ENCODE assay signal across 9 cellular contexts in genomic region chr6:4253604-4254211, GRCh38.
DNase-seq lines count a peak whose midpoint lies in the region; ATAC-seq and TF ChIP-seq lines count a peak whose summit lies in the region.
"Had no signal": no experiment of that assay in that cellular context is flagged by ENCODE, and none has a peak within 500 bp of the region (broad histone marks: within the 10 kb centered on the region; RNA-seq: fewer than 3 reads in every experiment).

No MANE protein-coding gene starts in this region.

- H3K36me3 ChIP-seq in ACC112 (ENCODE audit: insufficient read depth, low read length), result no peaks in the 10 kb centered on the region

- peaks cover 0 to 8% (median 0%) of the 10 kb centered on the region in 3 donors for H3K27me3 Mint-ChIP-seq in immature natural killer cell (ENCODE audit: low read depth in 3 of 3)

- H3K27ac ChIP-seq in ACC112 (ENCODE audit: low read depth, low read length), result no peak overlapping the region

- no peak overlapping the region for H3K27ac Mint-ChIP-seq in immature natural killer cell

- DNase-seq in Jurkat, Clone E6-1 (ENCODE audit: low read depth, low spot score), result peak; percentile 16
- DNase-seq in choroid plexus epithelial cell (ENCODE audit: low read depth) (peak; percentile 88), lung microvascular endothelial cell (ENCODE audit: low read depth in 2 of 2) (peak; percentile 84 to 89), SKM-1 treated with dmso at 0.1 percent for 144 hours (lab: John Stamatoyannopoulos, UW; ENCODE audit: unreplicated experiment) (no peak), immature natural killer cell (no peak)
- DNase-seq: stimulated activated CD4-positive, alpha-beta T cell treated with anti-CD3 and anti-CD28 coated beads, Interleukin-2, amount 100 ng/mL, for 48 hours had no signal

- H3K4me1 Mint-ChIP-seq in immature natural killer cell, result no peaks in the 10 kb centered on the region

- ATAC-seq in GM19397 (IDR thresholded peaks at IDR 0.05; ENCODE audit: unreplicated experiment) (no peak), HG02981 (IDR thresholded peaks at IDR 0.05; ENCODE audit: unreplicated experiment) (no peak)

- peak overlapping the region; percentile 84 for H2AFZ ChIP-seq in ACC112 (ENCODE audit: low read length, unreplicated experiment)

- TF ChIP-seq CTCF in choroid plexus epithelial cell (conservative IDR thresholded peaks at IDR 0.05; ENCODE audit: low read depth, low read length), result peak; percentile 84

- H3K9me3 Mint-ChIP-seq in immature natural killer cell, result no peaks in the 10 kb centered on the region

- H3K79me2 ChIP-seq in ACC112 (ENCODE audit: control insufficient read depth, insufficient read depth, low read length, unreplicated experiment), result no peaks in the 10 kb centered on the region

- H3K4me3 ChIP-seq in ACC112 (ENCODE audit: low read depth, low read length), result no peak overlapping the region
- H3K4me3 ChIP-seq in Jurkat, Clone E6-1 (ENCODE audit: low read length), result no peak overlapping the region
- no peak overlapping the region for H3K4me3 ChIP-seq in choroid plexus epithelial cell (ENCODE audit: low read depth, low read length)

- H3K27me3 ChIP-seq in ACC112 (ENCODE audit: insufficient read depth, low read length), result no peaks in the 10 kb centered on the region

- H3K4me3 Mint-ChIP-seq in immature natural killer cell, result no peak overlapping the region

- peaks cover 7% of the 10 kb centered on the region for H3K4me1 ChIP-seq in ACC112 (ENCODE audit: control insufficient read depth, insufficient read depth, low read length, unreplicated experiment)

- no peaks in the 10 kb centered on the region for H3K36me3 Mint-ChIP-seq in immature natural killer cell

Comparison
In these comparisons a context has a peak if more than half of its experiments do, and no peak if none do; other contexts are left out.
1. DNase-seq: peak in Jurkat, Clone E6-1 (single experiment), choroid plexus epithelial cell (single experiment) and lung microvascular endothelial cell (2 of 2); none in SKM-1 treated with dmso at 0.1 percent for 144 hours (single experiment) and immature natural killer cell (0 of 3).